In genomic region chr17:53655591-53655990, GRCh38 we compare ENCODE assay signal across 22 cellular contexts.
A peak's percentile ranks its signal among the peaks of the same experiment; 100 is the strongest.
DNase-seq lines count a peak whose midpoint lies in the region; FAIRE-seq and TF ChIP-seq lines count a peak whose summit lies in the region.
"Had no signal": no experiment of that assay in that cellular context is flagged by ENCODE, and none has a peak within 500 bp of the region (broad histone marks: within the 10 kb centered on the region; RNA-seq: fewer than 3 reads in every experiment).

No MANE protein-coding gene starts in this region.

- no peaks in the 10 kb centered on the region for H3K79me2 ChIP-seq in hepatocyte

- TF ChIP-seq CTCF in hepatocyte (IDR thresholded peaks at IDR 0.05; ENCODE audit: poor library complexity): no peak

- no peaks in the 10 kb centered on the region for H4K20me1 ChIP-seq in hepatocyte (ENCODE audit: insufficient read depth, poor library complexity, severe bottlenecking)

- no peaks in the 10 kb centered on the region for H3K9me2 ChIP-seq in hepatocyte (replicated peaks; ENCODE audit: insufficient read depth)

- no peaks in the 10 kb centered on the region for H3K9me3 ChIP-seq in hepatocyte (ENCODE audit: low read depth)
- H3K9me3 ChIP-seq: spleen, thoracic aorta had no signal

- DNase-seq in H54 (ENCODE audit: insufficient read length, low spot score) (peak; percentile 2), T1000 (lab: John Stamatoyannopoulos, UW) (peak; percentile 19), glomerular visceral epithelial cell (ENCODE audit: extremely low spot score) (peak; percentile 35), urothelium cell line (ENCODE audit: low spot score) (peak; percentile 4), hepatocyte (ENCODE audit: low spot score) (no peak), SK-N-DZ (ENCODE audit: low spot score) (no peak), NCI-H1105 treated with DMSO at 0.1 percent for 48 hours (lab: John Stamatoyannopoulos, UW) (no peak)
- DNase-seq: activated CD8-positive, alpha-beta T cell treated with anti-CD3 and anti-CD28 coated beads, Interleukin-2, amount 10 ng/mL, durations not matched to agents 7 days and 5 days; activated gamma-delta T cell; activated naive CD8-positive, alpha-beta T cell treated with anti-CD3 and anti-CD28 coated beads, Interleukin-2, amount 50 U/mL, for 24 hours; AML-193; CD8-positive, alpha-beta memory T cell; cortex of kidney; hippocampal formation; NCI-H69; spleen; stimulated activated CD4-positive, alpha-beta T cell treated with anti-CD3 and anti-CD28 coated beads, Interleukin-4, amount 100 ng/mL, for 1 hour; stimulated activated naive CD4-positive, alpha-beta T cell had no signal

- H3K4me3 ChIP-seq in hepatocyte: no peak overlapping the region
- H3K4me3 ChIP-seq: lung, spleen, thoracic aorta had no signal

- no peak overlapping the region for H2AFZ ChIP-seq in hepatocyte

- FAIRE-seq in H54 (lab: Jason Lieb, UNC) (peak; percentile 27), urothelium cell line (lab: Jason Lieb, UNC) (no peak)
- FAIRE-seq: endometrium, islet of Langerhans had no signal

- no peak overlapping the region for H3K4me2 ChIP-seq in hepatocyte

- no peaks in the 10 kb centered on the region for H3K4me1 ChIP-seq in hepatocyte (ENCODE audit: insufficient read depth)
- H3K4me1 ChIP-seq: spleen had no signal

- TF ChIP-seq POLR2A in H54 (IDR thresholded peaks at IDR 0.05; ENCODE audit: low read depth, low read length): no peak

- H3K36me3 ChIP-seq in hepatocyte (replicated peaks; ENCODE audit: insufficient read depth, low read depth): no peaks in the 10 kb centered on the region
- H3K36me3 ChIP-seq: spleen, thoracic aorta had no signal

- no peak overlapping the region for H3K27ac ChIP-seq in hepatocyte
- H3K27ac ChIP-seq: spleen, thoracic aorta had no signal

- WGBS in hepatocyte (ENCODE audit: low lambda C conversion rate, missing lambda C conversion rate): 74% methylated on average over 1 of the region's 1 CpG

- no peaks in the 10 kb centered on the region for H3K27me3 ChIP-seq in hepatocyte
- H3K27me3 ChIP-seq: spleen had no signal

Comparison
In these comparisons a context has a peak if more than half of its experiments do, and no peak if none do; other contexts are left out.
1. DNase-seq: peak in H54 (single experiment), T1000 (single experiment), glomerular visceral epithelial cell (single experiment) and urothelium cell line (single experiment); none in hepatocyte (single experiment), SK-N-DZ (single experiment) and NCI-H1105 treated with DMSO at 0.1 percent for 48 hours (single experiment).